23 cellular contexts compared by ENCODE assay signal in genomic region chr19:17806945-17807344, GRCh38. TPM values are rescaled to one million over a fixed set of nuclear protein-coding genes. Genes with fewer than 3 reads are reported as not detected.
A peak's percentile ranks its signal among the peaks of the same experiment; 100 is the strongest.
DNase-seq lines count a peak whose midpoint lies in the region; ATAC-seq and TF ChIP-seq lines count a peak whose summit lies in the region.
"Had no signal": no experiment of that assay in that cellular context is flagged by ENCODE, and none has a peak within 500 bp of the region (broad histone marks: within the 10 kb centered on the region; RNA-seq: fewer than 3 reads in every experiment).

No MANE protein-coding gene starts in this region.

- H3K27ac Mint-ChIP-seq in activated naive CD4-positive, alpha-beta T cell treated with anti-CD3 and anti-CD28 coated beads, Interleukin-2, amount 50 U/mL, for 24 hours = no peak overlapping the region
- H3K27ac Mint-ChIP-seq in central memory CD8-positive, alpha-beta T cell (ENCODE audit: low read depth) = no peak overlapping the region
- H3K27ac Mint-ChIP-seq in stimulated activated effector memory CD8-positive, alpha-beta T cell treated with anti-CD3 and anti-CD28 coated beads, Interleukin-12 subunit alpha, Interleukin-12 subunit beta, amount 100 ng/mL, for 72 hours = no peak overlapping the region

- no peak overlapping the region for H3K4me3 ChIP-seq in left ventricle myocardium inferior
- H3K4me3 ChIP-seq: breast epithelium, SJCRH30 had no signal

- H3K9me3 ChIP-seq in left ventricle myocardium inferior (replicated peaks) = peaks cover 9% of the 10 kb centered on the region
- H3K9me3 ChIP-seq: breast epithelium, SJCRH30 had no signal

- H3K36me3 ChIP-seq in left ventricle myocardium inferior = no peaks in the 10 kb centered on the region
- H3K36me3 ChIP-seq: breast epithelium, SJCRH30 had no signal

- intact Hi-C loops in left ventricle myocardium inferior (cut with micrococcal nuclease) = no loop called here

- ATAC-seq in central memory CD8-positive, alpha-beta T cell (replicated peaks; ENCODE audit: extremely low read depth, poor library complexity, severe bottlenecking) = no peak
- no peak for ATAC-seq in stimulated activated effector memory CD8-positive, alpha-beta T cell treated with anti-CD3 and anti-CD28 coated beads, Interleukin-12 subunit alpha, Interleukin-12 subunit beta, amount 100 ng/mL, for 72 hours
- no peak for ATAC-seq in HG03442 (IDR thresholded peaks at IDR 0.05; ENCODE audit: unreplicated experiment)
- ATAC-seq: sciatic nerve had no signal

- no peak for TF ChIP-seq CTCF in left ventricle myocardium inferior (IDR thresholded peaks at IDR 0.05; ENCODE audit: borderline replicate concordance)

- H3K36me3 Mint-ChIP-seq in activated naive CD4-positive, alpha-beta T cell treated with anti-CD3 and anti-CD28 coated beads, Interleukin-2, amount 50 U/mL, for 24 hours = no peaks in the 10 kb centered on the region
- H3K36me3 Mint-ChIP-seq in central memory CD8-positive, alpha-beta T cell (ENCODE audit: insufficient read depth) = peaks cover 3% of the 10 kb centered on the region
- no peaks in the 10 kb centered on the region for H3K36me3 Mint-ChIP-seq in stimulated activated effector memory CD8-positive, alpha-beta T cell treated with anti-CD3 and anti-CD28 coated beads, Interleukin-12 subunit alpha, Interleukin-12 subunit beta, amount 100 ng/mL, for 72 hours

- peaks cover 41% of the 10 kb centered on the region for H3K4me1 Mint-ChIP-seq in activated naive CD4-positive, alpha-beta T cell treated with anti-CD3 and anti-CD28 coated beads, Interleukin-2, amount 50 U/mL, for 24 hours
- H3K4me1 Mint-ChIP-seq in central memory CD8-positive, alpha-beta T cell = peaks cover 31% of the 10 kb centered on the region
- peaks cover 32% of the 10 kb centered on the region for H3K4me1 Mint-ChIP-seq in stimulated activated effector memory CD8-positive, alpha-beta T cell treated with anti-CD3 and anti-CD28 coated beads, Interleukin-12 subunit alpha, Interleukin-12 subunit beta, amount 100 ng/mL, for 72 hours

- peaks cover 88% of the 10 kb centered on the region for H3K27me3 ChIP-seq in left ventricle myocardium inferior (ENCODE audit: low read depth)
- H3K27me3 ChIP-seq: breast epithelium had no signal

- no peak overlapping the region for H3K27ac ChIP-seq in left ventricle myocardium inferior (replicated peaks)
- H3K27ac ChIP-seq: breast epithelium, SJCRH30 had no signal

- H3K4me1 ChIP-seq in left ventricle myocardium inferior = no peaks in the 10 kb centered on the region
- H3K4me1 ChIP-seq: breast epithelium, SJCRH30 had no signal

- H3K27me3 Mint-ChIP-seq in activated naive CD4-positive, alpha-beta T cell treated with anti-CD3 and anti-CD28 coated beads, Interleukin-2, amount 50 U/mL, for 24 hours = no peaks in the 10 kb centered on the region
- H3K27me3 Mint-ChIP-seq in central memory CD8-positive, alpha-beta T cell = no peaks in the 10 kb centered on the region

- H3K9me3 Mint-ChIP-seq in activated naive CD4-positive, alpha-beta T cell treated with anti-CD3 and anti-CD28 coated beads, Interleukin-2, amount 50 U/mL, for 24 hours = no peaks in the 10 kb centered on the region
- H3K9me3 Mint-ChIP-seq in central memory CD8-positive, alpha-beta T cell = no peaks in the 10 kb centered on the region
- no peaks in the 10 kb centered on the region for H3K9me3 Mint-ChIP-seq in stimulated activated effector memory CD8-positive, alpha-beta T cell treated with anti-CD3 and anti-CD28 coated beads, Interleukin-12 subunit alpha, Interleukin-12 subunit beta, amount 100 ng/mL, for 72 hours

- H3K4me3 Mint-ChIP-seq in activated naive CD4-positive, alpha-beta T cell treated with anti-CD3 and anti-CD28 coated beads, Interleukin-2, amount 50 U/mL, for 24 hours = peak overlapping the region; percentile 54
- H3K4me3 Mint-ChIP-seq in central memory CD8-positive, alpha-beta T cell = peak overlapping the region; percentile 58
- peak overlapping the region; percentile 47 for H3K4me3 Mint-ChIP-seq in stimulated activated effector memory CD8-positive, alpha-beta T cell treated with anti-CD3 and anti-CD28 coated beads, Interleukin-12 subunit alpha, Interleukin-12 subunit beta, amount 100 ng/mL, for 72 hours

- DNase-seq in activated naive CD4-positive, alpha-beta T cell treated with Interleukin-2 at 50 U/mL for 16 hours = no peak
- DNase-seq in M059J (ENCODE audit: low read depth) = peak; percentile 51
- no peak for DNase-seq in central memory CD8-positive, alpha-beta T cell (ENCODE audit: low spot score in 2 of 2)
- no peak for DNase-seq in stimulated activated effector memory CD8-positive, alpha-beta T cell treated with anti-CD3 and anti-CD28 coated beads, Interleukin-12 subunit alpha, Interleukin-12 subunit beta, amount 100 ng/mL, for 72 hours (ENCODE audit: low spot score in 2 of 2)
- no peak for DNase-seq in left ventricle myocardium inferior
- DNase-seq: activated T-cell treated with anti-CD3 and anti-CD28 coated beads for 4 hours, dermis blood vessel endothelial cell, H7, NCI-H1436, NCI-H2171, NCI-H526 treated with DMSO at 0.1 percent for 48 hours, SJCRH30 had no signal

RNA-seq across cellular contexts. Expression of gene B3GNT3, which starts 12.0 kb away (rescaled TPM):
- 0.20 TPM in 1 of 2 replicates, not detected in the other for total RNA-seq in M059J (2014; rRNA removed; shearing (Covaris generic))
- total RNA-seq in left ventricle myocardium inferior = not detected
- total RNA-seq: dermis blood vessel endothelial cell; frontal cortex; OCI-LY7; osteocyte; SJCRH30; T-helper 2 cell treated with Interferon-gamma antibody and Interleukin-4, amounts not matched to agents 100 ng/mL and 5 ng/mL, for 36 hours had no signal

RNA-seq across cellular contexts. Expression of gene INSL3, which starts 14.4 kb away (rescaled TPM):
- not detected in 2 replicates for total RNA-seq in M059J (2014; rRNA removed; shearing (Covaris generic))
- total RNA-seq in left ventricle myocardium inferior = not detected
- total RNA-seq: dermis blood vessel endothelial cell, epithelial cell of proximal tubule, frontal cortex, H7, liver, osteocyte, sciatic nerve, SJCRH30, urinary bladder had no signal

RNA-seq across cellular contexts. Expression of gene JAK3, which starts 40.8 kb away (rescaled TPM):
- total RNA-seq in M059J (2014; rRNA removed; shearing (Covaris generic)) = 0.39 and 0.71 TPM in 2 replicates
- 1.7 TPM for total RNA-seq in left ventricle myocardium inferior

RNA-seq across cellular contexts. Expression of gene RPL18A, which starts 52.8 kb away (rescaled TPM):
- 622 and 685 TPM in 2 replicates for total RNA-seq in M059J (2014; rRNA removed; shearing (Covaris generic))
- total RNA-seq in left ventricle myocardium inferior = 767 TPM

RNA-seq across cellular contexts. Expression of gene FCHO1, which starts 55.7 kb away (rescaled TPM):
- total RNA-seq in M059J (2014; rRNA removed; shearing (Covaris generic)) = 0.20 and 2.1 TPM in 2 replicates
- 0.71 TPM for total RNA-seq in left ventricle myocardium inferior
